Comparison of ENCODE assay signal across 8 cellular contexts in the genomic region with DNA sequence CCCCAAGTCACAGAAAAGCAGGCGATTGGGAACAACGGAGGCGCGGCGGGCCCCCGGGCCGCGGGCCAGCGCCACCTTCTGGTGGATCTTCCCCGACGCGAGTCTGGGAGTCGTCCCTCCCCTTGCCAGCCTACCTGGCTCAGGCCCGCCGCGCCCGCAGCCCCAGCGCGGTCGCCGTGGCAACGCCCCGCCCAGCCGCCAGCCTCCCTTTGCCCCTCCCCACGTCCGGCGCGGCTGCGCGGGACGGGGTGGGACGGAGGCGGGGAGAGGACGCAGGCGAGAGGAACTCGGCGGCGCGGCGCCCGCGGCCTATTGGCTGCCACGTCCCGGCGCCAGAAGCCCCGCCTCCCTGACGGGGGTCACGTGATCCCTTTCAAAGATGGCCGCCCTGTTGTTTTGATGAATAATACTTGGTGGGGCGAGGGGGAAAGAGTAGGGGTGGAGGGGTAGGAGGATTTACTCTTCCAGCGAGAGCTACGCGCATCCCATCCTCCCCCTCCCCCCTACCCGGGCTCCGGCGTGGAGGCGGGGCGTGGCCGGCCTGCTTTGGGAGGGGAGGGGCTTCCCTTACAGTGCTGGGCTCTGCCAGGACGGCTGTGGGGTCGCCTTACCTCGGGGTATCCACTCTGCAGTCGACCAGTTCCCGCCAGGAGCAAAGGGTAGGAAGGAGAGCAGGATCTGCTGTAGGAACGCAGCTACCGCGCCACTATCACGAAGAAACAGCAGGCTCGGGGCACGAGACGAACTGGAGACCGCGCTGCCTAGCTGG. TPM values are rescaled to one million over a fixed set of nuclear protein-coding genes. Genes with fewer than 3 reads are reported as not detected.
DNase-seq lines count a peak whose midpoint lies in the region; ATAC-seq and TF ChIP-seq lines count a peak whose summit lies in the region.

UBE4B (plus strand) TSS at position 369 of the 769 bp plus-strand sequence. CDS start 713 bp downstream, outside the sequence.

- in situ Hi-C loops in GM13976 (cut with MboI; ENCODE audit: low sequenced_read_pairs, unreplicated experiment): no loop called here

- no peaks in the 10 kb centered on the region for H3K27me3 ChIP-seq in adrenal gland
- H3K27me3 ChIP-seq in heart right ventricle: no peaks in the 10 kb centered on the region
- no peaks in the 10 kb centered on the region for H3K27me3 ChIP-seq in upper lobe of right lung

- ATAC-seq in HG02870 (IDR thresholded peaks at IDR 0.05; ENCODE audit: unreplicated experiment) (peak; percentile 93), heart right ventricle (peak; percentile 99 to 100 (median 100)), upper lobe of right lung (peak; percentile 100)

- H3K27ac ChIP-seq in adrenal gland (peak within 1 kb of the TSS; percentile 87 to 97 (median 91)), heart right ventricle (peak within 1 kb of the TSS; percentile 85 to 98 (median 95)), upper lobe of right lung (peak within 1 kb of the TSS; percentile 96)

- intact Hi-C loops in adrenal gland (cut with DNase I) (loop anchor here in 1 of 2 donors (5.0 kb wide), 1 partner anchor 80 kb away; no protein-coding TSS in a partner anchor), heart right ventricle (cut with DNase I) (loop anchor here in 9 of 10 donors (1.0 to 10.0 kb wide), 10 partner anchors 72 to 180 kb away; partner anchors contain the start of genes LZIC (in 2 of the 9), NMNAT1 (in 2 of the 9) and KIF1B (in 1 of the 9)), posterior vena cava (cut with DNase I) (no loop called here), upper lobe of right lung (cut with DNase I) (no loop called here)

- 0 to 1% (median 0%) methylated on average over 34 to 73 of the region's 73 CpGs for WGBS in adrenal gland, 4 donors
- WGBS in heart right ventricle, 2 donors: 0% methylated on average over 62 to 73 of the region's 73 CpGs

- peaks cover 0 to 12% of the 10 kb centered on the region in 2 donors for H3K36me3 ChIP-seq in adrenal gland (replicated peaks in 1 of 2)
- peaks cover 0 to 23% (median 11%) of the 10 kb centered on the region in 9 donors for H3K36me3 ChIP-seq in heart right ventricle
- H3K36me3 ChIP-seq in upper lobe of right lung: peaks cover 5% of the 10 kb centered on the region

- H3K4me3 ChIP-seq in adrenal gland: peak within 1 kb of the TSS; percentile 92 to 98 (median 93)
- peak within 1 kb of the TSS; percentile 87 to 100 (median 98) for H3K4me3 ChIP-seq in heart right ventricle
- peak within 1 kb of the TSS; percentile 99 for H3K4me3 ChIP-seq in upper lobe of right lung

- H3K4me1 ChIP-seq in adrenal gland (replicated peaks in 1 of 2) (peaks cover 9 to 29% of the 10 kb centered on the region in 2 donors), heart right ventricle (peaks cover 0 to 47% (median 28%) of the 10 kb centered on the region in 9 donors), upper lobe of right lung (peaks cover 17% of the 10 kb centered on the region)

- DNase-seq in GM13976 (ENCODE audit: low spot score): peak; percentile 99
- DNase-seq in NCI-H146 (lab: John Stamatoyannopoulos, UW): peak; percentile 87
- DNase-seq in T-helper 1 cell: peak; percentile 96 to 100 (median 98)
- DNase-seq in adrenal gland: peak; percentile 97 to 99 (median 98)
- DNase-seq in heart right ventricle: peak; percentile 97 to 99
- peak; percentile 100 for DNase-seq in posterior vena cava (ENCODE audit: low spot score)
- peak; percentile 100 for DNase-seq in upper lobe of right lung

- TF ChIP-seq CTCF in GM13976 (IDR thresholded peaks at IDR 0.05; ENCODE audit: borderline replicate concordance, control extremely low read depth, extremely low read depth, insufficient read depth, missing control alignments): peak; percentile 89
- TF ChIP-seq CTCF in adrenal gland (IDR thresholded peaks at IDR 0.05): peak; percentile 44 to 94 (median 81)
- TF ChIP-seq CTCF in heart right ventricle (IDR thresholded peaks at IDR 0.05): peak; percentile 80 to 96 (median 88)
- peak; percentile 86 for TF ChIP-seq CTCF in upper lobe of right lung (IDR thresholded peaks at IDR 0.05)

- TF ChIP-seq POLR2A in adrenal gland (IDR thresholded peaks at IDR 0.05): no peak

- H3K9me3 ChIP-seq in adrenal gland (replicated peaks in 1 of 3): no peaks in the 10 kb centered on the region
- no peaks in the 10 kb centered on the region for H3K9me3 ChIP-seq in heart right ventricle
- H3K9me3 ChIP-seq in upper lobe of right lung: no peaks in the 10 kb centered on the region

RNA-seq across cellular contexts. Expression of gene UBE4B, which starts in this region (rescaled TPM):
- total RNA-seq in adrenal gland: 10 to 100 TPM; 34.5 to 87.1 (median 66.2) TPM
- polyA plus RNA-seq in adrenal gland: 10 to 100 TPM; 18.7 to 33.6 (median 19.0) TPM
- total RNA-seq in heart right ventricle: 10 to 100 TPM; 59.0 to 87.3 (median 69.2) TPM
- polyA plus RNA-seq in heart right ventricle: 10 to 100 TPM; 18.3 to 23.4 TPM
- total RNA-seq in posterior vena cava: 10 to 100 TPM; 34.4 to 34.7 TPM
- total RNA-seq in upper lobe of right lung: 36.2 TPM

Comparison
In these comparisons a context has a peak if more than half of its experiments do, and no peak if none do; other contexts are left out.
1. Peak in every context shown above with its lines: DNase-seq, ATAC-seq, H3K4me3 ChIP-seq and H3K27ac ChIP-seq.
2. intact Hi-C loops: an anchor here in heart right ventricle (1.0 to 10.0 kb wide); none called in posterior vena cava and upper lobe of right lung.